8 cellular contexts compared by ENCODE assay signal in genomic region chr12:26701604-26702215, GRCh38.
A peak's percentile ranks its signal among the peaks of the same experiment; 100 is the strongest.
DNase-seq lines count a peak whose midpoint lies in the region; ATAC-seq and TF ChIP-seq lines count a peak whose summit lies in the region.

No MANE protein-coding gene starts in this region.

- no peaks in the 10 kb centered on the region for H3K9me3 Mint-ChIP-seq in stimulated activated naive CD8-positive, alpha-beta T cell treated with anti-CD3 and anti-CD28 coated beads, Interleukin-15, Interleukin-2, amounts not matched to agents 100 ng/mL and 50 ng/mL, for 24 hours

- TF ChIP-seq CTCF in body of pancreas (IDR thresholded peaks at IDR 0.05): peak; percentile 19 to 60 (median 54)

- no peaks in the 10 kb centered on the region for H3K9me3 ChIP-seq in body of pancreas

- H3K36me3 ChIP-seq in body of pancreas (replicated peaks in 1 of 2; ENCODE audit: insufficient read depth in 1 of 2, low read depth in 2 of 2): no peaks in the 10 kb centered on the region

- intact Hi-C loops in body of pancreas (cut with DNase I): no loop called here

- H3K4me3 Mint-ChIP-seq in stimulated activated naive CD8-positive, alpha-beta T cell treated with anti-CD3 and anti-CD28 coated beads, Interleukin-15, Interleukin-2, amounts not matched to agents 100 ng/mL and 50 ng/mL, for 24 hours: no peak overlapping the region

- peaks cover 22% of the 10 kb centered on the region for H3K4me1 ChIP-seq in body of pancreas

- POLR2A ChIA-PET in HEK293T (lab: Yijun Ruan, JAX): no interaction called here

- H3K27ac ChIP-seq in body of pancreas: no peak overlapping the region

- no peak for DNase-seq in stimulated activated naive CD8-positive, alpha-beta T cell treated with anti-CD3 and anti-CD28 coated beads, Interleukin-15, Interleukin-2, amounts not matched to agents 100 U/mL and 50 U/mL, for 24 hours
- peak; percentile 83 for DNase-seq in NCI-H2196 (lab: John Stamatoyannopoulos, UW; ENCODE audit: unreplicated experiment)
- DNase-seq in body of pancreas: no peak
- peak; percentile 76 for DNase-seq in medulla oblongata (ENCODE audit: extremely low spot score)
- DNase-seq in HEK293T (ENCODE audit: extremely low spot score): no peak

- peaks cover 22% of the 10 kb centered on the region for H3K36me3 Mint-ChIP-seq in stimulated activated naive CD8-positive, alpha-beta T cell treated with anti-CD3 and anti-CD28 coated beads, Interleukin-15, Interleukin-2, amounts not matched to agents 100 ng/mL and 50 ng/mL, for 24 hours (ENCODE audit: low read depth)

- ATAC-seq in stimulated activated naive CD8-positive, alpha-beta T cell treated with anti-CD3 and anti-CD28 coated beads, Interleukin-15, Interleukin-2, amounts not matched to agents 100 U/mL and 50 U/mL, for 24 hours: no peak
- ATAC-seq in body of pancreas: no peak
- ATAC-seq in HG02884 (IDR thresholded peaks at IDR 0.05; ENCODE audit: unreplicated experiment): no peak
- ATAC-seq in HG03342 (IDR thresholded peaks at IDR 0.05; ENCODE audit: unreplicated experiment): no peak

- H3K27ac Mint-ChIP-seq in stimulated activated naive CD8-positive, alpha-beta T cell treated with anti-CD3 and anti-CD28 coated beads, Interleukin-15, Interleukin-2, amounts not matched to agents 100 ng/mL and 50 ng/mL, for 24 hours: peak overlapping the region; percentile 2

- no peaks in the 10 kb centered on the region for H3K27me3 Mint-ChIP-seq in stimulated activated naive CD8-positive, alpha-beta T cell treated with anti-CD3 and anti-CD28 coated beads, Interleukin-15, Interleukin-2, amounts not matched to agents 100 ng/mL and 50 ng/mL, for 24 hours

- no peaks in the 10 kb centered on the region for H3K27me3 ChIP-seq in body of pancreas

- no peak for TF ChIP-seq POLR2A in body of pancreas (IDR thresholded peaks at IDR 0.05)

- CTCF ChIA-PET in HEK293T (lab: Yijun Ruan, JAX): interaction anchor here (0.7 to 1.3 kb wide), 6 partner anchors 9 to 269 kb away, joined by 3 to 4 read pairs (median 3); partner anchors contain the start of gene ITPR2

- no peak overlapping the region for H3K4me3 ChIP-seq in body of pancreas

- peaks cover 13% of the 10 kb centered on the region for H3K4me1 Mint-ChIP-seq in stimulated activated naive CD8-positive, alpha-beta T cell treated with anti-CD3 and anti-CD28 coated beads, Interleukin-15, Interleukin-2, amounts not matched to agents 100 ng/mL and 50 ng/mL, for 24 hours (ENCODE audit: low read depth)

- 37 to 42% methylated on average over 1 of the region's 1 CpG for WGBS in body of pancreas, 2 donors

TF ChIP-seq in HEK293T, 16 proteins besides CTCF, POLR2A, EP300 and RAD21:
- TF ChIP-seq BHLHE40 (IDR thresholded peaks at IDR 0.05; ENCODE audit: borderline replicate concordance) (no peak), LEF1 (IDR thresholded peaks at IDR 0.05; ENCODE audit: borderline replicate concordance) (no peak), ELF4 (IDR thresholded peaks at IDR 0.05) (no peak), FOXA1 (IDR thresholded peaks at IDR 0.05) (no peak)

Comparison
In these comparisons a context has a peak if more than half of its experiments do, and no peak if none do; other contexts are left out.
1. DNase-seq: peak in NCI-H2196 (single experiment) and medulla oblongata (single experiment); none in stimulated activated naive CD8-positive, alpha-beta T cell treated with anti-CD3 and anti-CD28 coated beads, Interleukin-15, Interleukin-2, amounts not matched to agents 100 U/mL and 50 U/mL, for 24 hours (single experiment), body of pancreas (0 of 4) and HEK293T (single experiment).